Comparison of ENCODE assay signal across 20 cellular contexts in genomic region chr3:40386213-40386612, GRCh38. TPM values are rescaled to one million over a fixed set of nuclear protein-coding genes. Genes with fewer than 3 reads are reported as not detected.
DNase-seq lines count a peak whose midpoint lies in the region; ATAC-seq and TF ChIP-seq lines count a peak whose summit lies in the region.
"Had no signal": no experiment of that assay in that cellular context is flagged by ENCODE, and none has a peak within 500 bp of the region (broad histone marks: within the 10 kb centered on the region; RNA-seq: fewer than 3 reads in every experiment).

No MANE protein-coding gene starts in this region.

- H3K4me3 Mint-ChIP-seq in CD4-positive, alpha-beta memory T cell = peak overlapping the region in 6 of 8 donors; percentile 50 to 88 (median 78)
- peak overlapping the region; percentile 88 for H3K4me3 Mint-ChIP-seq in GM23338
- peak overlapping the region in 9 of 10 donors; percentile 16 to 87 (median 76) for H3K4me3 Mint-ChIP-seq in naive thymus-derived CD8-positive, alpha-beta T cell
- H3K4me3 Mint-ChIP-seq: activated CD4-positive, alpha-beta memory T cell treated with anti-CD3 and anti-CD28 coated beads, Interleukin-2, amount 10 ng/mL, durations not matched to agents 7 days and 5 days had no signal

- peaks cover 4% of the 10 kb centered on the region for H3K4me1 ChIP-seq in CD4-positive, alpha-beta memory T cell (ENCODE audit: insufficient read depth, low read length)
- peaks cover 9% of the 10 kb centered on the region for H3K4me1 ChIP-seq in GM23338 (ENCODE audit: insufficient read depth)
- H3K4me1 ChIP-seq: SJCRH30 had no signal

- ATAC-seq in GM23338 = no peak
- ATAC-seq in naive thymus-derived CD8-positive, alpha-beta T cell = no peak
- no peak for ATAC-seq in HG03439 (IDR thresholded peaks at IDR 0.05; ENCODE audit: unreplicated experiment)

- peaks cover 0 to 3% (median 0%) of the 10 kb centered on the region in 8 donors for H3K9me3 Mint-ChIP-seq in CD4-positive, alpha-beta memory T cell
- no peaks in the 10 kb centered on the region for H3K9me3 Mint-ChIP-seq in GM23338
- no peaks in the 10 kb centered on the region for H3K9me3 Mint-ChIP-seq in naive thymus-derived CD8-positive, alpha-beta T cell
- H3K9me3 Mint-ChIP-seq: activated CD4-positive, alpha-beta memory T cell treated with anti-CD3 and anti-CD28 coated beads, Interleukin-2, amount 10 ng/mL, durations not matched to agents 7 days and 5 days; CD8-positive, alpha-beta memory T cell had no signal

- DNase-seq in CD4-positive, alpha-beta memory T cell = no peak
- DNase-seq in GM23338 (ENCODE audit: low spot score) = no peak
- no peak for DNase-seq in naive thymus-derived CD8-positive, alpha-beta T cell
- DNase-seq in NCI-H69 (lab: John Stamatoyannopoulos, UW) = no peak
- no peak for DNase-seq in NCI-H526 treated with DMSO at 0.1 percent for 48 hours (lab: John Stamatoyannopoulos, UW)
- DNase-seq in nucleus accumbens (lab: John Stamatoyannopoulos, UW) = no peak
- DNase-seq: kidney, MG63, NCI-H1436, SJCRH30, T-helper 17 cell had no signal

- no peak overlapping the region for H3K27ac Mint-ChIP-seq in CD4-positive, alpha-beta memory T cell
- no peak overlapping the region for H3K27ac Mint-ChIP-seq in GM23338
- no peak overlapping the region for H3K27ac Mint-ChIP-seq in naive thymus-derived CD8-positive, alpha-beta T cell
- H3K27ac Mint-ChIP-seq: activated CD4-positive, alpha-beta memory T cell treated with anti-CD3 and anti-CD28 coated beads, Interleukin-2, amount 10 ng/mL, durations not matched to agents 7 days and 5 days; CD8-positive, alpha-beta memory T cell; IgD-negative memory B cell; T-helper 17 cell had no signal

- H3K4me1 Mint-ChIP-seq in CD4-positive, alpha-beta memory T cell = peaks cover 4 to 15% (median 8%) of the 10 kb centered on the region in 4 donors
- H3K4me1 Mint-ChIP-seq in GM23338 = peaks cover 19% of the 10 kb centered on the region
- peaks cover 7 to 13% (median 9%) of the 10 kb centered on the region in 4 donors for H3K4me1 Mint-ChIP-seq in naive thymus-derived CD8-positive, alpha-beta T cell

- peak overlapping the region; percentile 100 for H2AFZ ChIP-seq in GM23338

- H3K27me3 ChIP-seq in CD4-positive, alpha-beta memory T cell (ENCODE audit: insufficient read depth, low read length) = no peaks in the 10 kb centered on the region
- peaks cover 40% of the 10 kb centered on the region for H3K27me3 ChIP-seq in GM23338 (ENCODE audit: insufficient read depth)
- H3K27me3 ChIP-seq: MG63, SJCRH30 had no signal

- peaks cover 19 to 41% of the 10 kb centered on the region in 2 donors for H3K27me3 Mint-ChIP-seq in CD4-positive, alpha-beta memory T cell
- peaks cover 21% of the 10 kb centered on the region for H3K27me3 Mint-ChIP-seq in GM23338 (ENCODE audit: insufficient read depth, low read depth, poor library complexity)
- H3K27me3 Mint-ChIP-seq in naive thymus-derived CD8-positive, alpha-beta T cell = peaks cover 32 to 52% (median 36%) of the 10 kb centered on the region in 5 donors

- intact Hi-C loops in CD4-positive, alpha-beta memory T cell (cut with micrococcal nuclease) = no loop called here

- CTCF ChIA-PET in CD4-positive, alpha-beta memory T cell (lab: Charles Lee; ENCODE audit: partially characterized antibody) = no interaction called here

- H3K4me2 ChIP-seq in GM23338 = peak overlapping the region; percentile 96; the same call in 1 of the 2 replicates

- no peak for TF ChIP-seq CTCF in GM23338 (conservative IDR thresholded peaks at IDR 0.05; ENCODE audit: low read depth in 2 of 2)

- H3F3A ChIP-seq in GM23338 (replicated peaks; ENCODE audit: low read depth) = no peaks in the 10 kb centered on the region; the same call in 1 of the 2 replicates

- H4K20me1 ChIP-seq in GM23338 (replicated peaks; ENCODE audit: insufficient read depth) = no peaks in the 10 kb centered on the region

- POLR2A ChIA-PET in CD4-positive, alpha-beta memory T cell (lab: Charles Lee; ENCODE audit: partially characterized antibody) = no interaction called here
- POLR2A ChIA-PET in naive thymus-derived CD8-positive, alpha-beta T cell (lab: Charles Lee) = no interaction called here

- H3K9me2 ChIP-seq in GM23338 (ENCODE audit: insufficient read depth) = no peaks in the 10 kb centered on the region

- H3K36me3 ChIP-seq in CD4-positive, alpha-beta memory T cell (ENCODE audit: insufficient read depth, low read length) = no peaks in the 10 kb centered on the region
- H3K36me3 ChIP-seq in GM23338 (ENCODE audit: insufficient read depth) = no peaks in the 10 kb centered on the region
- H3K36me3 ChIP-seq: MG63, SJCRH30, WERI-Rb-1 had no signal

- H3K9me3 ChIP-seq in CD4-positive, alpha-beta memory T cell (ENCODE audit: control insufficient read depth in 1 of 2, low read length in 2 of 2) = no peaks in the 10 kb centered on the region
- H3K9me3 ChIP-seq: MG63, SJCRH30 had no signal

- no peak overlapping the region for H3K27ac ChIP-seq in CD4-positive, alpha-beta memory T cell (ENCODE audit: low read depth, low read length)
- H3K27ac ChIP-seq in GM23338 (ENCODE audit: low read depth) (no peak overlapping the region), cingulate gyrus (ENCODE audit: low read depth, low read length) (peak overlapping the region; percentile 4)
- H3K27ac ChIP-seq: SJCRH30, WERI-Rb-1 had no signal

- no peaks in the 10 kb centered on the region for H3K79me2 ChIP-seq in GM23338 (replicated peaks; ENCODE audit: insufficient read depth)

- H3K4me3 ChIP-seq in CD4-positive, alpha-beta memory T cell (ENCODE audit: low read length in 2 of 2) = no peak overlapping the region
- peak overlapping the region; percentile 88 for H3K4me3 ChIP-seq in GM23338
- H3K4me3 ChIP-seq: lung, MG63, SJCRH30 had no signal

- no peaks in the 10 kb centered on the region for H3K36me3 Mint-ChIP-seq in CD4-positive, alpha-beta memory T cell
- no peaks in the 10 kb centered on the region for H3K36me3 Mint-ChIP-seq in GM23338 (ENCODE audit: low read depth)
- H3K36me3 Mint-ChIP-seq in naive thymus-derived CD8-positive, alpha-beta T cell = peaks cover 3 to 15% (median 5%) of the 10 kb centered on the region in 3 donors
- H3K36me3 Mint-ChIP-seq: IgD-negative memory B cell had no signal

TF ChIP-seq in GM23338, 12 proteins besides CTCF, POLR2A, EP300 and RAD21:
- TF ChIP-seq NANOG (IDR thresholded peaks at IDR 0.05; ENCODE audit: borderline replicate concordance) (no peak), ETS1 (IDR thresholded peaks at IDR 0.05) (no peak), EZH2 (IDR thresholded peaks at IDR 0.05; ENCODE audit: low read depth, unreplicated experiment) (no peak), STAT1 (IDR thresholded peaks at IDR 0.05; ENCODE audit: unreplicated experiment) (no peak), CREB1 (CRISPR knock-in tag; IDR thresholded peaks at IDR 0.05; ENCODE audit: low read depth) (no peak), ZNF331 (CRISPR knock-in tag; IDR thresholded peaks at IDR 0.05; ENCODE audit: low read depth) (no peak), JUNB (IDR thresholded peaks at IDR 0.05; ENCODE audit: unreplicated experiment) (no peak)

RNA-seq across cellular contexts. Expression of gene ENTPD3, which starts 0.8 kb away (rescaled TPM):
- not detected for total RNA-seq in CD4-positive, alpha-beta memory T cell
- not detected for polyA plus RNA-seq in CD4-positive, alpha-beta memory T cell
- total RNA-seq in GM23338 (2014; rRNA removed; shearing (Covaris generic)) = 0.63 and 0.74 TPM in 2 replicates
- 0.19 and 0.32 TPM in 2 replicates for polyA plus RNA-seq in GM23338 (2016; fragmentation: Nextera tagmentation; extraction: Ambion mirVana)
- total RNA-seq in naive thymus-derived CD8-positive, alpha-beta T cell = not detected
- polyA plus RNA-seq in naive thymus-derived CD8-positive, alpha-beta T cell = not detected
- total RNA-seq: activated CD4-positive, alpha-beta memory T cell treated with anti-CD3 and anti-CD28 coated beads, Interleukin-2, amount 10 ng/mL, durations not matched to agents 7 days and 5 days; CD8-positive, alpha-beta memory T cell; fibroblast of villous mesenchyme; myocyte; SJCRH30; T-helper 17 cell had no signal
- polyA plus RNA-seq: CD8-positive, alpha-beta memory T cell had no signal
